ENCODE assay signal across 8 cellular contexts in genomic region chr3:36380171-36381031, GRCh38. TPM values are rescaled to one million over a fixed set of nuclear protein-coding genes. Genes with fewer than 3 reads are reported as not detected.
DNase-seq lines count a peak whose midpoint lies in the region; ATAC-seq and TF ChIP-seq lines count a peak whose summit lies in the region.

Gene STAC, plus strand, starts transcription at chr3:36380504. Its CDS starts 140 bp downstream, at chr3:36380644.

- POLR2A ChIA-PET in IMR-90 (lab: Charles Lee; ENCODE audit: unreplicated experiment), result no interaction called here

- no peak within 1 kb of the TSS for H3K4ac ChIP-seq in IMR-90 (ENCODE audit: low read depth, low read length)

- ATAC-seq in IMR-90 (ENCODE audit: low read depth) (peak; percentile 65), left ventricle myocardium superior (peak; percentile 40), HG03025 (IDR thresholded peaks at IDR 0.05; ENCODE audit: low FRiP score, unreplicated experiment) (no peak)
- peak; percentile 60 for ATAC-seq in activated CD8-positive, alpha-beta memory T cell treated with anti-CD3 and anti-CD28 coated beads, Interleukin-2, amount 10 ng/mL, durations not matched to agents 7 days and 5 days

- H3K27ac Mint-ChIP-seq in activated CD8-positive, alpha-beta memory T cell treated with anti-CD3 and anti-CD28 coated beads, Interleukin-2, amount 10 ng/mL, durations not matched to agents 7 days and 5 days, result no peak within 1 kb of the TSS

- H2AFZ ChIP-seq in IMR-90 (replicated peaks; ENCODE audit: low read length, poor library complexity), result peak within 1 kb of the TSS; percentile 74

- H3K23ac ChIP-seq in IMR-90 (ENCODE audit: low read depth, low read length), result no peak within 1 kb of the TSS

- no peak within 1 kb of the TSS for H3K9ac ChIP-seq in IMR-90 (ENCODE audit: low read depth, low read length)

- H4K5ac ChIP-seq in IMR-90 (ENCODE audit: low read depth, low read length), result no peak within 1 kb of the TSS

- H4K91ac ChIP-seq in IMR-90 (ENCODE audit: insufficient read depth, low read depth, low read length), result no peak within 1 kb of the TSS

- DNase-seq in DMS79 treated with DMSO at 0.1 percent for 48 hours (lab: John Stamatoyannopoulos, UW), result peak; percentile 19
- DNase-seq in IMR-90, result no peak
- peak; percentile 40 for DNase-seq in activated CD8-positive, alpha-beta memory T cell treated with anti-CD3 and anti-CD28 coated beads, Interleukin-2, amount 10 ng/mL, durations not matched to agents 7 days and 5 days
- DNase-seq in left ventricle myocardium superior, result peak; percentile 21
- peak; percentile 77 for DNase-seq in retina
- DNase-seq in middle frontal gyrus (ENCODE audit: extremely low spot score, low spot score), result no peak
- no peak for DNase-seq in NCI-H1694 treated with DMSO at 0.1 percent for 48 hours (lab: John Stamatoyannopoulos, UW)

- peaks cover 41% of the 10 kb centered on the region for H3K27me3 Mint-ChIP-seq in activated CD8-positive, alpha-beta memory T cell treated with anti-CD3 and anti-CD28 coated beads, Interleukin-2, amount 10 ng/mL, durations not matched to agents 7 days and 5 days

- no TSS peak for BruUV-seq in IMR-90 (replicated peaks; lab: Mats Ljungman, UMichigan)

- H3K9me3 Mint-ChIP-seq in activated CD8-positive, alpha-beta memory T cell treated with anti-CD3 and anti-CD28 coated beads, Interleukin-2, amount 10 ng/mL, durations not matched to agents 7 days and 5 days (ENCODE audit: low read depth), result no peaks in the 10 kb centered on the region

- H3K9me3 ChIP-seq in IMR-90 (ENCODE audit: control insufficient read depth, insufficient read depth, low read length), result peaks cover 2% of the 10 kb centered on the region; the same call in 1 of the 2 replicates

- no peak within 1 kb of the TSS for H3K4me3 ChIP-seq in IMR-90 (ENCODE audit: insufficient read depth, low read depth, low read length)

- no peaks in the 10 kb centered on the region for H3K4me1 ChIP-seq in IMR-90 (ENCODE audit: control insufficient read depth, insufficient read depth, low read length)

- H3K4me1 Mint-ChIP-seq in activated CD8-positive, alpha-beta memory T cell treated with anti-CD3 and anti-CD28 coated beads, Interleukin-2, amount 10 ng/mL, durations not matched to agents 7 days and 5 days, result peaks cover 2% of the 10 kb centered on the region

- dilution Hi-C loops in IMR-90 (cut with HindIII; ENCODE audit: low sequenced_read_pairs, unreplicated experiment), result no loop called here

- no peaks in the 10 kb centered on the region for H3K27me3 ChIP-seq in IMR-90 (ENCODE audit: control insufficient read depth, insufficient read depth, low read length)

- no peak within 1 kb of the TSS for H4K8ac ChIP-seq in IMR-90 (ENCODE audit: low read depth in 2 of 2, low read length in 2 of 2)

- H3K4me2 ChIP-seq in IMR-90 (ENCODE audit: low read depth, low read length), result no peak within 1 kb of the TSS

- no peak within 1 kb of the TSS for H3K18ac ChIP-seq in IMR-90 (ENCODE audit: low read depth, low read length)

- H2BK20ac ChIP-seq in IMR-90 (ENCODE audit: low read depth, low read length), result no peak within 1 kb of the TSS

- no peak for TF ChIP-seq POLR2A in IMR-90 (IDR thresholded peaks at IDR 0.05; ENCODE audit: low read depth, low read length)

- no peak within 1 kb of the TSS for H3K27ac ChIP-seq in IMR-90 (ENCODE audit: insufficient read depth, low read length)

- in situ Hi-C loops in IMR-90 (cut with MboI; ENCODE audit: low sequenced_read_pairs), result no loop called here

- no peak for TF ChIP-seq CTCF in IMR-90 (conservative IDR thresholded peaks at IDR 0.05; ENCODE audit: low read depth, low read length)

- no peak for TF ChIP-seq RAD21 in IMR-90 (IDR thresholded peaks at IDR 0.05; ENCODE audit: low read length)

- no peak within 1 kb of the TSS for H3K14ac ChIP-seq in IMR-90 (replicated peaks; ENCODE audit: low read depth, low read length)

- H2BK15ac ChIP-seq in IMR-90 (ENCODE audit: low read depth, low read length), result no peak within 1 kb of the TSS

- H2BK120ac ChIP-seq in IMR-90 (ENCODE audit: low read depth, low read length), result no peak within 1 kb of the TSS

- H3K56ac ChIP-seq in IMR-90 (ENCODE audit: extremely low read depth, insufficient read depth, low read length), result no peak within 1 kb of the TSS

- 1% methylated on average over 25 of the region's 76 CpGs; no CpG with 5 or more reads in 1 of the 2 experiments for WGBS in IMR-90 (ENCODE audit: extremely low coverage in 2 of 2, insufficient read length in 1 of 2), 2 experiments

- no peak within 1 kb of the TSS for H2AK9ac ChIP-seq in IMR-90 (replicated peaks; ENCODE audit: low read depth, low read length, poor library complexity)

- no peaks in the 10 kb centered on the region for H3K36me3 ChIP-seq in IMR-90 (ENCODE audit: control insufficient read depth, insufficient read depth, low read length)

- CTCF ChIA-PET in IMR-90 (lab: Yijun Ruan, JAX), result no interaction called here
- CTCF ChIA-PET in activated CD8-positive, alpha-beta memory T cell treated with anti-CD3 and anti-CD28 coated beads, Interleukin-2, amount 10 ng/mL, durations not matched to agents 7 days and 5 days (lab: Charles Lee), result no interaction called here

- H2BK5ac ChIP-seq in IMR-90 (ENCODE audit: low read depth, low read length, poor library complexity, severe bottlenecking), result no peak within 1 kb of the TSS

- intact Hi-C loops in IMR-90 (cut with micrococcal nuclease) (no loop called here), left ventricle myocardium superior (cut with micrococcal nuclease) (no loop called here)

- H4K20me1 ChIP-seq in IMR-90 (ENCODE audit: insufficient read depth, low read length), result no peaks in the 10 kb centered on the region

- no peaks in the 10 kb centered on the region for H3K79me1 ChIP-seq in IMR-90 (ENCODE audit: low read depth in 1 of 2, low read length in 2 of 2)

- H3K4me3 Mint-ChIP-seq in activated CD8-positive, alpha-beta memory T cell treated with anti-CD3 and anti-CD28 coated beads, Interleukin-2, amount 10 ng/mL, durations not matched to agents 7 days and 5 days, result no peak within 1 kb of the TSS

- no peaks in the 10 kb centered on the region for H3K9me1 ChIP-seq in IMR-90 (ENCODE audit: insufficient read depth, low read length)

- H2AK5ac ChIP-seq in IMR-90 (ENCODE audit: low read depth, low read length), result no peak within 1 kb of the TSS

- H3K36me3 Mint-ChIP-seq in activated CD8-positive, alpha-beta memory T cell treated with anti-CD3 and anti-CD28 coated beads, Interleukin-2, amount 10 ng/mL, durations not matched to agents 7 days and 5 days, result no peaks in the 10 kb centered on the region

TF ChIP-seq in IMR-90, 13 proteins besides CTCF, POLR2A, EP300 and RAD21:
- TF ChIP-seq SMC3 (IDR thresholded peaks at IDR 0.05; ENCODE audit: low read depth, low read length), result no peak
- TF ChIP-seq RFX5 (IDR thresholded peaks at IDR 0.05; ENCODE audit: low read depth, low read length), result no peak
- TF ChIP-seq MAZ (IDR thresholded peaks at IDR 0.05; ENCODE audit: borderline replicate concordance, low read depth, low read length), result no peak
- TF ChIP-seq CHD1 (IDR thresholded peaks at IDR 0.05; ENCODE audit: low read depth, low read length), result no peak
- no peak for TF ChIP-seq ELK1 (IDR thresholded peaks at IDR 0.05; ENCODE audit: borderline replicate concordance, low read depth, low read length)
- no peak for TF ChIP-seq CEBPB (IDR thresholded peaks at IDR 0.05; ENCODE audit: low read depth, low read length)
- no peak for TF ChIP-seq FOS (IDR thresholded peaks at IDR 0.05; ENCODE audit: low read depth, low read length)
- TF ChIP-seq RCOR1 (IDR thresholded peaks at IDR 0.05; ENCODE audit: insufficient replicate concordance, low read length), result no peak
- TF ChIP-seq NFE2L2 (IDR thresholded peaks at IDR 0.05; ENCODE audit: low read depth, low read length), result no peak
- TF ChIP-seq MAFK (IDR thresholded peaks at IDR 0.05; ENCODE audit: low read depth, low read length), result no peak
- no peak for TF ChIP-seq BHLHE40 (IDR thresholded peaks at IDR 0.05; ENCODE audit: low read depth, low read length)
- TF ChIP-seq MXI1 (IDR thresholded peaks at IDR 0.05; ENCODE audit: borderline replicate concordance, low read depth, low read length), result no peak
- TF ChIP-seq USF2 (IDR thresholded peaks at IDR 0.05; ENCODE audit: low read depth, low read length), result no peak

RNA-seq across cellular contexts. Expression of gene STAC, which starts in this region (rescaled TPM):
- 0.28 and 0.36 TPM in 2 replicates for total RNA-seq in IMR-90 (2012; rRNA removed)
- 0.19 and 0.43 TPM in 2 replicates for polyA plus RNA-seq in IMR-90 (2012; rRNA removed)
- polyA plus RNA-seq in IMR-90 (2012; cell fraction: cytosol; rRNA removed), result 0.11 and 0.16 TPM in 2 replicates
- 0.15 and 0.25 TPM in 2 replicates for polyA plus RNA-seq in IMR-90 (2012; cell fraction: nucleus; rRNA removed; ENCODE audit: low replicate concordance)
- total RNA-seq in activated CD8-positive, alpha-beta memory T cell treated with anti-CD3 and anti-CD28 coated beads, Interleukin-2, amount 10 ng/mL, durations not matched to agents 7 days and 5 days, result not detected
- 0.69 TPM for total RNA-seq in left ventricle myocardium superior

Comparison
In these comparisons a context has a peak if more than half of its experiments do, and no peak if none do; other contexts are left out.
1. Peak in ATAC-seq in IMR-90; RNA of the gene not detected or under 1 TPM.
2. Peak in DNase-seq and ATAC-seq in activated CD8-positive, alpha-beta memory T cell treated with anti-CD3 and anti-CD28 coated beads, Interleukin-2, amount 10 ng/mL, durations not matched to agents 7 days and 5 days; RNA of the gene not detected or under 1 TPM.
3. Peak in DNase-seq and ATAC-seq in left ventricle myocardium superior; RNA of the gene not detected or under 1 TPM.
4. DNase-seq: peak in DMS79 treated with DMSO at 0.1 percent for 48 hours (single experiment) and retina (single experiment); none in IMR-90 (single experiment), middle frontal gyrus (single experiment) and NCI-H1694 treated with DMSO at 0.1 percent for 48 hours (single experiment).